In genomic region chr2:207352978-207353377, GRCh38 we compare ENCODE assay signal across 8 cellular contexts.
DNase-seq lines count a peak whose midpoint lies in the region; ATAC-seq and TF ChIP-seq lines count a peak whose summit lies in the region.

No MANE protein-coding gene starts in this region.

- H3K27me3 Mint-ChIP-seq in activated CD4-positive, alpha-beta memory T cell treated with anti-CD3 and anti-CD28 coated beads for 36 hours, result no peaks in the 10 kb centered on the region
- H3K27me3 Mint-ChIP-seq in naive thymus-derived CD4-positive, alpha-beta T cell, result no peaks in the 10 kb centered on the region

- H3K36me3 ChIP-seq in right atrium auricular region, result no peaks in the 10 kb centered on the region
- H3K36me3 ChIP-seq in naive thymus-derived CD4-positive, alpha-beta T cell (ENCODE audit: control insufficient read depth in 2 of 3, insufficient read depth in 3 of 3, low read length in 3 of 3), result no peaks in the 10 kb centered on the region

- H3K27ac Mint-ChIP-seq in activated CD4-positive, alpha-beta memory T cell treated with anti-CD3 and anti-CD28 coated beads for 36 hours, result no peak overlapping the region
- H3K27ac Mint-ChIP-seq in naive thymus-derived CD4-positive, alpha-beta T cell, result peak overlapping the region in 2 of 9 donors; percentile 6 to 53

- CTCF ChIA-PET in activated CD4-positive, alpha-beta memory T cell treated with anti-CD3 and anti-CD28 coated beads for 36 hours (lab: Charles Lee), result interaction anchor here (0.6 to 1.7 kb wide), 3 partner anchors 120 to 295 kb away, joined by 3 to 8 read pairs (median 4); no protein-coding TSS in a partner anchor
- CTCF ChIA-PET in naive thymus-derived CD4-positive, alpha-beta T cell (lab: Charles Lee), result interaction anchor here (1.0 to 1.4 kb wide), 2 partner anchors 279 to 307 kb away, joined by 3 to 5 read pairs; no protein-coding TSS in a partner anchor

- DNase-seq in Right ventricle myocardium superior (no peak), right atrium auricular region (ENCODE audit: low spot score) (no peak), NCI-H1930 (lab: John Stamatoyannopoulos, UW) (no peak), KBM-7 (no peak)
- peak; percentile 55 for DNase-seq in activated CD4-positive, alpha-beta memory T cell treated with anti-CD3 and anti-CD28 coated beads for 36 hours
- DNase-seq in naive thymus-derived CD4-positive, alpha-beta T cell, result peak in 5 of 9 donors; percentile 8 to 37 (median 32)

- H3K27ac ChIP-seq in right atrium auricular region, result no peak overlapping the region
- H3K27ac ChIP-seq in naive thymus-derived CD4-positive, alpha-beta T cell (ENCODE audit: low read depth, low read length), result no peak overlapping the region

- no peak for TF ChIP-seq CTCF in right atrium auricular region (IDR thresholded peaks at IDR 0.05)

- H3K4me1 ChIP-seq in right atrium auricular region, result no peaks in the 10 kb centered on the region
- no peaks in the 10 kb centered on the region for H3K4me1 ChIP-seq in naive thymus-derived CD4-positive, alpha-beta T cell (ENCODE audit: control insufficient read depth in 2 of 2, insufficient read depth in 2 of 2, low read length in 2 of 2)

- H3K4me1 Mint-ChIP-seq in activated CD4-positive, alpha-beta memory T cell treated with anti-CD3 and anti-CD28 coated beads for 36 hours (ENCODE audit: low read depth), result peaks cover 8% of the 10 kb centered on the region
- peaks cover 0 to 12% (median 9%) of the 10 kb centered on the region in 7 donors for H3K4me1 Mint-ChIP-seq in naive thymus-derived CD4-positive, alpha-beta T cell

- H3K36me3 Mint-ChIP-seq in activated CD4-positive, alpha-beta memory T cell treated with anti-CD3 and anti-CD28 coated beads for 36 hours, result no peaks in the 10 kb centered on the region
- peaks cover 0 to 5% (median 0%) of the 10 kb centered on the region in 5 donors for H3K36me3 Mint-ChIP-seq in naive thymus-derived CD4-positive, alpha-beta T cell

- in situ Hi-C loops in KBM-7 (cut with MboI; ENCODE audit: low pct_unique_long_range_greater_than_20kb, low sequenced_read_pairs), result no loop called here

- POLR2A ChIA-PET in activated CD4-positive, alpha-beta memory T cell treated with anti-CD3 and anti-CD28 coated beads for 36 hours (lab: Charles Lee), result no interaction called here
- POLR2A ChIA-PET in naive thymus-derived CD4-positive, alpha-beta T cell (lab: Charles Lee), result interaction anchor here (1.2 kb wide), 1 partner anchor 189 kb away, joined by 3 read pairs; no protein-coding TSS in a partner anchor

- H3K4me3 Mint-ChIP-seq in activated CD4-positive, alpha-beta memory T cell treated with anti-CD3 and anti-CD28 coated beads for 36 hours, result no peak overlapping the region
- H3K4me3 Mint-ChIP-seq in naive thymus-derived CD4-positive, alpha-beta T cell, result peak overlapping the region in 2 of 10 donors; percentile 17 to 26

- H3K4me3 ChIP-seq in right atrium auricular region, result no peak overlapping the region
- H3K4me3 ChIP-seq in naive thymus-derived CD4-positive, alpha-beta T cell (ENCODE audit: low read length), result no peak overlapping the region

- no peaks in the 10 kb centered on the region for H3K9me3 ChIP-seq in right atrium auricular region
- H3K9me3 ChIP-seq in naive thymus-derived CD4-positive, alpha-beta T cell (ENCODE audit: control insufficient read depth in 2 of 3, low read length in 3 of 3), result no peaks in the 10 kb centered on the region

- peaks cover 4% of the 10 kb centered on the region for H3K9me3 Mint-ChIP-seq in activated CD4-positive, alpha-beta memory T cell treated with anti-CD3 and anti-CD28 coated beads for 36 hours
- peaks cover 0 to 5% (median 0%) of the 10 kb centered on the region in 11 donors for H3K9me3 Mint-ChIP-seq in naive thymus-derived CD4-positive, alpha-beta T cell

- H3K27me3 ChIP-seq in right atrium auricular region, result no peaks in the 10 kb centered on the region
- H3K27me3 ChIP-seq in naive thymus-derived CD4-positive, alpha-beta T cell (ENCODE audit: control insufficient read depth in 2 of 2, insufficient read depth in 2 of 2, low read length in 2 of 2), result no peaks in the 10 kb centered on the region

- intact Hi-C loops in Right ventricle myocardium superior (cut with DNase I), result loop anchor here (10.0 kb wide), 1 partner anchor 112 kb away; no protein-coding TSS in a partner anchor
- intact Hi-C loops in activated CD4-positive, alpha-beta memory T cell treated with anti-CD3 and anti-CD28 coated beads for 36 hours (cut with micrococcal nuclease), result no loop called here
- intact Hi-C loops in naive thymus-derived CD4-positive, alpha-beta T cell (cut with micrococcal nuclease), result loop anchor here (1.0 to 10.0 kb wide), 7 partner anchors 20 to 551 kb away; no protein-coding TSS in a partner anchor

- ATAC-seq in Right ventricle myocardium superior (ENCODE audit: poor library complexity) (peak; percentile 73), HG02885 (IDR thresholded peaks at IDR 0.05; ENCODE audit: poor library complexity, unreplicated experiment) (peak; percentile 86), HG03565 (IDR thresholded peaks at IDR 0.05; ENCODE audit: unreplicated experiment) (no peak)
- peak; percentile 51 for ATAC-seq in naive thymus-derived CD4-positive, alpha-beta T cell

Comparison
In these comparisons a context has a peak if more than half of its experiments do, and no peak if none do; other contexts are left out.
1. DNase-seq: peak in activated CD4-positive, alpha-beta memory T cell treated with anti-CD3 and anti-CD28 coated beads for 36 hours (single experiment) and naive thymus-derived CD4-positive, alpha-beta T cell (5 of 9); none in Right ventricle myocardium superior (single experiment), right atrium auricular region (single experiment), NCI-H1930 (0 of 2) and KBM-7 (single experiment).